In the genomic region with DNA sequence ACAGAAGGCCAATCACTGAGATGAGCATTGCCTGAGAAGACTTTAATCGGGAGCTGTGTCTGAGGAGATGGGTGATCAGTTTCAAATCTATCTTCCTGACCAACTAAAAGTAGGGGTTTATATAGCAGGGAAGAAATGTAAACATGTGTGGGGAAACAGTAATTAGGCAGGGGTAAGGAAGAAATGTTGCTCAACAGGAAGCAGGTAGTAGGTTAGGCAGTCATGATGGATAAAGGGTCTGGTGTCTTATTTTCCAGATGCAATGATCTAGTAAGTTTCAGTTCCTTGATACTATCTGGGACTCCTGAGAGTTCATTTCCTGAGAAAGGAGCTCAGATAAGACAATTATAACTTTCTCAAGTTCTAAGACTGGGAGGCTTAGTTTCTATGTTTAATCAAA, we compare ENCODE assay signal across 15 cellular contexts.
"Had no signal": no experiment of that assay in that cellular context is flagged by ENCODE, and none has a peak within 500 bp of the region (broad histone marks: within the 10 kb centered on the region; RNA-seq: fewer than 3 reads in every experiment).

No MANE protein-coding gene starts in this region.

- H3K27ac ChIP-seq: colonic mucosa, left ventricle myocardium inferior, neutrophil, right atrium auricular region, tibial artery had no signal

- ATAC-seq: mucosa of descending colon; naive thymus-derived CD8-positive, alpha-beta T cell had no signal

- H3K4me1 ChIP-seq: colonic mucosa, left ventricle myocardium inferior, right atrium auricular region, tibial artery had no signal

- DNase-seq: activated CD4-positive, alpha-beta T cell treated with anti-CD3 and anti-CD28 coated beads, Interleukin-2, amount 10 ng/mL, durations not matched to agents 24 days and 14 days; activated CD4-positive, CD25-positive, alpha-beta regulatory T cell; activated CD8-positive, alpha-beta memory T cell treated with anti-CD3 and anti-CD28 coated beads for 24 hours; activated naive CD8-positive, alpha-beta T cell treated with anti-CD3 and anti-CD28 coated beads, Interleukin-2, amount 10 ng/mL, durations not matched to agents 7 days and 5 days; central memory CD4-positive, alpha-beta T cell; colonic mucosa; kidney; left ventricle myocardium inferior; mucosa of descending colon; naive thymus-derived CD8-positive, alpha-beta T cell; stimulated activated CD4-positive, alpha-beta T cell treated with anti-CD3 and anti-CD28 coated beads, Interleukin-2, amount 100 ng/mL, for 48 hours; stimulated activated naive CD4-positive, alpha-beta T cell; tibial artery had no signal

- H3K4me3 ChIP-seq: colonic mucosa, left ventricle myocardium inferior, mucosa of descending colon, right atrium auricular region, tibial artery had no signal

- H3K9me3 ChIP-seq: colonic mucosa, mucosa of descending colon, neutrophil, right atrium auricular region, tibial artery had no signal

- H3K36me3 ChIP-seq: colonic mucosa, left ventricle myocardium inferior, neutrophil, right atrium auricular region, tibial artery had no signal
